ENCODE assay signal across 27 cellular contexts in genomic region chr16:30108059-30108855, GRCh38. TPM values are rescaled to one million over a fixed set of nuclear protein-coding genes. Genes with fewer than 3 reads are reported as not detected.
"Had no signal": no experiment of that assay in that cellular context is flagged by ENCODE, and none has a peak within 500 bp of the region (broad histone marks: within the 10 kb centered on the region; RNA-seq: fewer than 3 reads in every experiment).

No MANE protein-coding gene starts in this region.

- DNase-seq: dorsolateral prefrontal cortex; effector CD4-positive, alpha-beta T cell; foreskin fibroblast; gastrocnemius medialis; head of caudate nucleus; left cardiac atrium; mesenchymal stem cell; naive thymus-derived CD4-positive, alpha-beta T cell; nucleus accumbens; stimulated activated CD4-positive, alpha-beta T cell treated with anti-CD3 and anti-CD28 coated beads, Interleukin-12 subunit alpha, Interleukin-12 subunit beta, amount 100 ng/mL, for 4 hours; stimulated activated CD4-positive, alpha-beta T cell treated with anti-CD3 and anti-CD28 coated beads, Interleukin-1b, Interleukin-23, amount 100 ng/mL, for 48 hours; stimulated activated CD4-positive, alpha-beta T cell treated with anti-CD3 and anti-CD28 coated beads, Interleukin-4, amount 100 ng/mL, for 1 hour; stimulated activated CD8-positive, alpha-beta memory T cell treated with anti-CD3 and anti-CD28 coated beads, Interleukin-4, amount 100 ng/mL, for 48 hours; stimulated activated naive CD4-positive, alpha-beta T cell; stimulated activated naive CD8-positive, alpha-beta T cell treated with anti-CD3 and anti-CD28 coated beads, Interleukin-15, amount 100 ng/mL, for 72 hours; transverse colon had no signal

- FAIRE-seq: colon, islet of Langerhans had no signal

- H3K4me2 ChIP-seq: neural progenitor cell, smooth muscle cell had no signal

- H3K4me1 ChIP-seq: gastrocnemius medialis, neural progenitor cell, prostate gland, right atrium auricular region had no signal

- H3K9ac ChIP-seq: neural progenitor cell had no signal

- H3K27ac ChIP-seq: dorsolateral prefrontal cortex, epithelial cell of prostate, gastrocnemius medialis, left lung, neural progenitor cell, prostate gland, right atrium auricular region, suprapubic skin, transverse colon had no signal

- H3K36me3 ChIP-seq: prostate gland had no signal

- H3K4me3 ChIP-seq: dorsolateral prefrontal cortex, gastrocnemius medialis, left lung, neural progenitor cell, prostate gland, right atrium auricular region, smooth muscle cell, suprapubic skin, transverse colon had no signal

- H3K27me3 ChIP-seq: dorsolateral prefrontal cortex, gastrocnemius medialis, left lung, neural progenitor cell, right atrium auricular region, suprapubic skin, transverse colon had no signal

- H2AFZ ChIP-seq: neural progenitor cell had no signal

- ATAC-seq: esophagus mucosa; gastrocnemius medialis; left cardiac atrium; left lung; naive thymus-derived CD4-positive, alpha-beta T cell; sciatic nerve; stimulated activated naive CD8-positive, alpha-beta T cell treated with anti-CD3 and anti-CD28 coated beads, Interleukin-15, amount 100 ng/mL, for 72 hours had no signal

- H3K9me3 ChIP-seq: gastrocnemius medialis, left lung, prostate gland, right atrium auricular region, suprapubic skin, transverse colon had no signal

RNA-seq across cellular contexts. Expression of gene GDPD3, which starts 5.1 kb away (rescaled TPM):
- polyA plus RNA-seq: naive thymus-derived CD4-positive, alpha-beta T cell had no signal
